Comparison of ENCODE assay signal across 9 cellular contexts in genomic region chr16:2881783-2882459, GRCh38. TPM values are rescaled to one million over a fixed set of nuclear protein-coding genes. Genes with fewer than 3 reads are reported as not detected.
A peak's percentile ranks its signal among the peaks of the same experiment; 100 is the strongest.
DNase-seq lines count a peak whose midpoint lies in the region; ATAC-seq and TF ChIP-seq lines count a peak whose summit lies in the region.
"Not testable (repeated sequence)": the region's sequence is repeated elsewhere in the genome, so short reads cannot be mapped to it uniquely, and the experiment has no call there.
"Had no signal": no experiment of that assay in that cellular context is flagged by ENCODE, and none has a peak within 500 bp of the region (broad histone marks: within the 10 kb centered on the region; RNA-seq: fewer than 3 reads in every experiment).

No MANE protein-coding gene starts in this region.

- not testable (repeated sequence) for H3K9me3 Mint-ChIP-seq in stimulated activated effector memory CD8-positive, alpha-beta T cell treated with anti-CD3 and anti-CD28 coated beads, Interleukin-12 subunit alpha, Interleukin-12 subunit beta, amount 100 ng/mL, for 72 hours

- peaks cover 11% of the 10 kb centered on the region for H3K36me3 Mint-ChIP-seq in stimulated activated effector memory CD8-positive, alpha-beta T cell treated with anti-CD3 and anti-CD28 coated beads, Interleukin-12 subunit alpha, Interleukin-12 subunit beta, amount 100 ng/mL, for 72 hours

- H3K4me3 ChIP-seq in adrenal gland (peak overlapping the region in 3 of 4 donors; percentile 58 to 77 (median 66)), muscle layer of colon (ENCODE audit: low read depth in 1 of 2, low read length in 2 of 2) (peak overlapping the region; percentile 63 to 74)

- not testable (repeated sequence) for TF ChIP-seq CTCF in adrenal gland (IDR thresholded peaks at IDR 0.05)

- not testable (repeated sequence) for TF ChIP-seq POLR2A in adrenal gland (IDR thresholded peaks at IDR 0.05)

- H3K9me3 ChIP-seq in KOPT-K1 (ENCODE audit: insufficient read depth, low read length, poor library complexity, severe bottlenecking) = peaks cover 15% of the 10 kb centered on the region
- not testable (repeated sequence) for H3K9me3 ChIP-seq in adrenal gland (replicated peaks in 1 of 3); muscle layer of colon (ENCODE audit: low read length)

- not testable (repeated sequence) for H3K36me3 ChIP-seq in KOPT-K1 (ENCODE audit: insufficient read depth, low read length); adrenal gland (replicated peaks in 1 of 2); muscle layer of colon (ENCODE audit: insufficient read depth, low read length)

- H3K4me1 ChIP-seq in adrenal gland (replicated peaks in 1 of 2) = peaks cover 7 to 11% of the 10 kb centered on the region in 2 donors
- H3K4me1 ChIP-seq in muscle layer of colon (ENCODE audit: insufficient read depth, low read length) = not testable (repeated sequence)

- peak overlapping the region; percentile 39 for H3K9ac ChIP-seq in muscle layer of colon (ENCODE audit: low read length)

- ATAC-seq in GM21723 (IDR thresholded peaks at IDR 0.05; ENCODE audit: unreplicated experiment) = peak; percentile 31
- peak; percentile 20 for ATAC-seq in stimulated activated effector memory CD8-positive, alpha-beta T cell treated with anti-CD3 and anti-CD28 coated beads, Interleukin-12 subunit alpha, Interleukin-12 subunit beta, amount 100 ng/mL, for 72 hours

- intact Hi-C loops in adrenal gland (cut with DNase I) = not testable (repeated sequence)

- peak; percentile 49 for DNase-seq in COLO668 (lab: John Stamatoyannopoulos, UW; ENCODE audit: unreplicated experiment)
- peak; percentile 13 for DNase-seq in SKM-1 (lab: John Stamatoyannopoulos, UW; ENCODE audit: unreplicated experiment)
- peak; percentile 16 to 68 (median 53) for DNase-seq in adrenal gland
- peak; percentile 10 for DNase-seq in foreskin melanocyte
- DNase-seq in stimulated activated effector memory CD8-positive, alpha-beta T cell treated with anti-CD3 and anti-CD28 coated beads, Interleukin-12 subunit alpha, Interleukin-12 subunit beta, amount 100 ng/mL, for 72 hours (ENCODE audit: low spot score in 2 of 2) = not testable (repeated sequence)

- peak overlapping the region; percentile 92 for H3K27ac Mint-ChIP-seq in stimulated activated effector memory CD8-positive, alpha-beta T cell treated with anti-CD3 and anti-CD28 coated beads, Interleukin-12 subunit alpha, Interleukin-12 subunit beta, amount 100 ng/mL, for 72 hours

- 4 to 9% (median 6%) methylated on average over 27 to 40 of the region's 41 CpGs for WGBS in adrenal gland, 4 donors

- H3K27ac ChIP-seq in KOPT-K1 (ENCODE audit: low read depth, low read length, poor library complexity, severe bottlenecking) (peak overlapping the region; percentile 73), adrenal gland (peak overlapping the region; percentile 58 to 98 (median 97)), muscle layer of colon (ENCODE audit: low read depth, low read length) (peak overlapping the region; percentile 62)

- not testable (repeated sequence) for H3K4me1 Mint-ChIP-seq in stimulated activated effector memory CD8-positive, alpha-beta T cell treated with anti-CD3 and anti-CD28 coated beads, Interleukin-12 subunit alpha, Interleukin-12 subunit beta, amount 100 ng/mL, for 72 hours

- peak overlapping the region; percentile 85 for H3K4me3 Mint-ChIP-seq in stimulated activated effector memory CD8-positive, alpha-beta T cell treated with anti-CD3 and anti-CD28 coated beads, Interleukin-12 subunit alpha, Interleukin-12 subunit beta, amount 100 ng/mL, for 72 hours

- H3K27me3 ChIP-seq in adrenal gland; muscle layer of colon (ENCODE audit: control insufficient read depth in 1 of 2, insufficient read depth in 2 of 2, low read length in 2 of 2): not testable (repeated sequence)

RNA-seq across cellular contexts. Expression of gene FLYWCH2, which starts 1.1 kb away (rescaled TPM):
- 100 to 1,000 TPM in 4 of 8 donors, 10 to 100 TPM in 4; 28.8 to 232 (median 93.4) TPM for total RNA-seq in adrenal gland
- polyA plus RNA-seq in adrenal gland = 10 to 100 TPM; 16.7 to 87.1 (median 49.5) TPM

RNA-seq across cellular contexts. Expression of gene PRSS22, which starts 24.0 kb away (rescaled TPM):
- total RNA-seq in adrenal gland = under 1 TPM in 2 of 8 donors, not detected in 6; 0.32 to 0.41 TPM
- under 1 TPM in 1 of 3 donors, not detected in 2; 0.07 TPM for polyA plus RNA-seq in adrenal gland
- total RNA-seq: pulmonary artery endothelial cell had no signal

RNA-seq across cellular contexts. Expression of gene FLYWCH1, which starts 29.8 kb away (rescaled TPM):
- 10 to 100 TPM; 31.9 to 89.8 (median 50.4) TPM for total RNA-seq in adrenal gland
- polyA plus RNA-seq in adrenal gland = 10 to 100 TPM in 2 of 3 donors, 1 to 10 TPM in 1; 3.3 to 79.7 (median 55.6) TPM

RNA-seq across cellular contexts. Expression of gene ZG16B, which starts 51.8 kb away (rescaled TPM):
- 1 to 10 TPM in 3 of 8 donors, under 1 TPM in 3, not detected in 2; 0.41 to 1.5 (median 0.94) TPM for total RNA-seq in adrenal gland
- polyA plus RNA-seq in adrenal gland = under 1 TPM in 2 of 3 donors, not detected in 1; 0.35 to 0.81 TPM
